Comparison of ENCODE assay signal across 8 cellular contexts in the genomic region with DNA sequence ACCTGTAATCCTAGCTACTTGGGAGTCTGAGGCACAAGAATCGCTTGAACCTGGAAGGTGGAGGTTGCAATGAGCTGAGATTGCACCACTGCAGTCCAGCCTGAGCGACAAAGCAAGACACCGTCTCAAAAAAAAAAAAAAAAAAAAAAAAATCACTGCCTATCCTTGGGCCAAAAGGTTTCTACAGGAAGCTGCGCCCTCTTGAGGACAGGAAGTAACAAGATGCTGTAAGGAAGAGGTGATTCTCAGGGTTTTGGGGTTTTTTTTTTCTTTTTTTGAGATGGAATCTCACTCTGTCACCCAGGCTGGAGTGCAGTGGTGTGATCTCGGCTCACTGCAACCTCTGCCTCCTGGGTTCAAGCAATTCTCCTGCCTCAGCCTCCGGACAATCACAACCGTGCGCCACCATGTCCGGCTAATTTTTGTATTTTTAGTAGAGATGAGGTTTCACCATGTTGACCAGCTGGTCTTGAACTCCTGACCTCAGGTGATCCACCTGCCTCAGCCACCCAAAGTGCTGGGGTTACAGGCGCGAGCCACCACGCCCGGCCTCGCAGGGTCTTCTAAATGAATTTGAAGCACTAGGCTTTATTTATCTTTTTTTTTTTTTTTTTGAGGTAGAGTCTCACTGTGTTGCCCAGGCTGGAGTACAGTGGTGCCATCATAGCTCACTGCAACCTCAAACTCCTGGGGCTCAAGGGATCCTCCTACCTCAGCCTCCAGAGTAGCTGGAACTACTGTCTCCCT. TPM values are rescaled to one million over a fixed set of nuclear protein-coding genes. Genes with fewer than 3 reads are reported as not detected.
DNase-seq lines count a peak whose midpoint lies in the region; ATAC-seq and TF ChIP-seq lines count a peak whose summit lies in the region.
"Not testable (repeated sequence)": the region's sequence is repeated elsewhere in the genome, so short reads cannot be mapped to it uniquely, and the experiment has no call there.

No MANE protein-coding gene starts in this region.

- H3K9me3 ChIP-seq in GM23248 (ENCODE audit: low read depth); adipocyte (ENCODE audit: control insufficient read depth, low read length); lower lobe of right lung: not testable (repeated sequence)

- 55 to 60% methylated on average over 14 of the region's 14 CpGs for WGBS in GM23248 (ENCODE audit: low coverage in 1 of 2, low lambda C conversion rate in 2 of 2, missing lambda C conversion rate in 2 of 2), 2 experiments

- not testable (repeated sequence) for H3K4me2 ChIP-seq in GM23248 (ENCODE audit: unreplicated experiment)

- H3K9ac ChIP-seq in GM23248: peak overlapping the region; percentile 27; the same call in 1 of the 2 replicates
- H3K9ac ChIP-seq in adipocyte (ENCODE audit: low read length): not testable (repeated sequence)

- peaks cover 31% of the 10 kb centered on the region for H3K4me1 Mint-ChIP-seq in stimulated activated memory B cell treated with anti-CD40 and anti-IgM and Interleukin-4, amounts not matched to agents 10 μg/mL and 1 μg/mL and 100 μg/mL, for 72 hours

- not testable (repeated sequence) for H3K9me2 ChIP-seq in GM23248 (ENCODE audit: insufficient read depth)

- H3F3A ChIP-seq in GM23248 (ENCODE audit: insufficient read depth): peaks cover 39% of the 10 kb centered on the region

- not testable (repeated sequence) for H2AFZ ChIP-seq in GM23248

- H3K79me2 ChIP-seq in GM23248 (ENCODE audit: insufficient read depth): peaks cover 52% of the 10 kb centered on the region

- H4K20me1 ChIP-seq in GM23248 (ENCODE audit: insufficient read depth): not testable (repeated sequence)

- not testable (repeated sequence) for H3K27me3 ChIP-seq in GM23248 (replicated peaks; ENCODE audit: insufficient read depth); adipocyte (replicated peaks; ENCODE audit: control insufficient read depth, insufficient read depth, low read length); lower lobe of right lung (ENCODE audit: low read depth)

- H3K4me3 Mint-ChIP-seq in stimulated activated memory B cell treated with anti-CD40 and anti-IgM and Interleukin-4, amounts not matched to agents 10 μg/mL and 1 μg/mL and 100 μg/mL, for 72 hours: not testable (repeated sequence)

- H3K9me3 Mint-ChIP-seq in stimulated activated memory B cell treated with anti-CD40 and anti-IgM and Interleukin-4, amounts not matched to agents 10 μg/mL and 1 μg/mL and 100 μg/mL, for 72 hours: not testable (repeated sequence)

- H3K36me3 ChIP-seq in GM23248 (ENCODE audit: low read depth): peaks cover 45% of the 10 kb centered on the region
- H3K36me3 ChIP-seq in adipocyte (ENCODE audit: control insufficient read depth, insufficient read depth, low read length, severe bottlenecking): peaks cover 60% of the 10 kb centered on the region
- peaks cover 60% of the 10 kb centered on the region for H3K36me3 ChIP-seq in lower lobe of right lung

- intact Hi-C loops in lower lobe of right lung (cut with DNase I): not testable (repeated sequence)

- not testable (repeated sequence) for H3K27me3 Mint-ChIP-seq in stimulated activated memory B cell treated with anti-CD40 and anti-IgM and Interleukin-4, amounts not matched to agents 10 μg/mL and 1 μg/mL and 100 μg/mL, for 72 hours

- H3K4me1 ChIP-seq in GM23248 (ENCODE audit: insufficient read depth) (peaks cover 14% of the 10 kb centered on the region), adipocyte (ENCODE audit: control insufficient read depth, insufficient read depth, low read length) (peaks cover 31% of the 10 kb centered on the region), lower lobe of right lung (peaks cover 26% of the 10 kb centered on the region)

- H3K27ac Mint-ChIP-seq in stimulated activated memory B cell treated with anti-CD40 and anti-IgM and Interleukin-4, amounts not matched to agents 10 μg/mL and 1 μg/mL and 100 μg/mL, for 72 hours: peak overlapping the region; percentile 14

- H3K36me3 Mint-ChIP-seq in stimulated activated memory B cell treated with anti-CD40 and anti-IgM and Interleukin-4, amounts not matched to agents 10 μg/mL and 1 μg/mL and 100 μg/mL, for 72 hours: peaks cover 52% of the 10 kb centered on the region

- not testable (repeated sequence) for H3K4me3 ChIP-seq in GM23248; adipocyte (ENCODE audit: low read length); lower lobe of right lung

- in situ Hi-C loops in GM23248 (cut with MboI): not testable (repeated sequence)

- peak; percentile 69 for DNase-seq in CD1c-positive myeloid dendritic cell (ENCODE audit: extremely low spot score)
- DNase-seq in GM23248: peak; percentile 92
- DNase-seq in NCI-H2171 (lab: John Stamatoyannopoulos, UW): peak; percentile 92
- DNase-seq in T-helper 22 cell (ENCODE audit: low read depth): peak; percentile 34
- peak; percentile 91 for DNase-seq in adipocyte (ENCODE audit: low read depth)
- DNase-seq in fibroblast of gingiva (ENCODE audit: low read depth): peak; percentile 78
- not testable (repeated sequence) for DNase-seq in lower lobe of right lung

- peak; percentile 34 for TF ChIP-seq CTCF in lower lobe of right lung (IDR thresholded peaks at IDR 0.05)

- peak overlapping the region; percentile 21; the same call in 1 of the 2 replicates for H3K27ac ChIP-seq in GM23248
- not testable (repeated sequence) for H3K27ac ChIP-seq in lower lobe of right lung

- ATAC-seq in lower lobe of right lung; stimulated activated memory B cell treated with anti-CD40 and anti-IgM and Interleukin-4, amounts not matched to agents 10 μg/mL and 1 μg/mL and 100 μg/mL, for 72 hours: not testable (repeated sequence)

RNA-seq across cellular contexts. Expression of a gene that starts 2.3 kb away (rescaled TPM):
- 18.0 and 19.7 TPM in 2 replicates for total RNA-seq in GM23248 (2014; rRNA removed; shearing (Covaris generic))
- polyA plus RNA-seq in GM23248 (2016; fragmentation: Nextera tagmentation; extraction: Ambion mirVana): 14.5 and 19.2 TPM in 2 replicates
- 27.6 TPM for total RNA-seq in lower lobe of right lung

RNA-seq across cellular contexts. Expression of a gene that starts 9.9 kb away (rescaled TPM):
- 44.3 TPM in 2 replicates for total RNA-seq in GM23248 (2014; rRNA removed; shearing (Covaris generic))
- polyA plus RNA-seq in GM23248 (2016; fragmentation: Nextera tagmentation; extraction: Ambion mirVana): 27.0 and 31.8 TPM in 2 replicates
- 30.2 TPM for total RNA-seq in lower lobe of right lung

RNA-seq across cellular contexts. Expression of a gene that starts 23.9 kb away (rescaled TPM):
- 6,196 and 7,726 TPM in 2 replicates for total RNA-seq in GM23248 (2014; rRNA removed; shearing (Covaris generic))
- 7,868 and 8,138 TPM in 2 replicates for polyA plus RNA-seq in GM23248 (2016; fragmentation: Nextera tagmentation; extraction: Ambion mirVana)
- 766 TPM for total RNA-seq in lower lobe of right lung

RNA-seq across cellular contexts. Expression of a gene that starts 49.0 kb away (rescaled TPM):
- 148 and 171 TPM in 2 replicates for total RNA-seq in GM23248 (2014; rRNA removed; shearing (Covaris generic))
- polyA plus RNA-seq in GM23248 (2016; fragmentation: Nextera tagmentation; extraction: Ambion mirVana): 61.5 and 72.1 TPM in 2 replicates
- 169 TPM for total RNA-seq in lower lobe of right lung
